Comparison of ENCODE assay signal across 8 cellular contexts in genomic region chr10:5971315-5971832, GRCh38. TPM values are rescaled to one million over a fixed set of nuclear protein-coding genes. Genes with fewer than 3 reads are reported as not detected.
DNase-seq lines count a peak whose midpoint lies in the region; ATAC-seq and TF ChIP-seq lines count a peak whose summit lies in the region.

No MANE protein-coding gene starts in this region.

- H2AK5ac ChIP-seq in mesendoderm (ENCODE audit: low read length): no peak overlapping the region

- H2BK15ac ChIP-seq in mesendoderm (replicated peaks; ENCODE audit: low read depth): no peak overlapping the region

- peaks cover 0 to 14% of the 10 kb centered on the region in 2 donors for H3K4me1 ChIP-seq in breast epithelium
- H3K4me1 ChIP-seq in muscle layer of duodenum (ENCODE audit: control insufficient read depth in 1 of 2, insufficient read depth in 2 of 2, low read length in 2 of 2): peaks cover 6 to 8% of the 10 kb centered on the region in 2 donors
- H3K4me1 ChIP-seq in mesendoderm (ENCODE audit: control insufficient read depth, low read depth, low read length): no peaks in the 10 kb centered on the region

- no peak overlapping the region for H4K5ac ChIP-seq in mesendoderm (ENCODE audit: low read length)

- no peak overlapping the region for H3K4me2 ChIP-seq in mesendoderm (ENCODE audit: low read length)

- H3K9ac ChIP-seq in mesendoderm (ENCODE audit: low read length): no peak overlapping the region

- WGBS in mesendoderm (ENCODE audit: extremely low coverage, insufficient coverage, low lambda C conversion rate): no CpG with 5 or more reads among the region's 8 CpGs

- H3K27ac ChIP-seq in breast epithelium (peak overlapping the region; percentile 83 to 86), muscle layer of duodenum (ENCODE audit: low read length) (peak overlapping the region; percentile 71), mesendoderm (ENCODE audit: low read depth, low read length) (no peak overlapping the region)

- TF ChIP-seq POLR2A in breast epithelium (IDR thresholded peaks at IDR 0.05): no peak

- no peaks in the 10 kb centered on the region for H3K79me1 ChIP-seq in mesendoderm (ENCODE audit: low read length)

- H3K4ac ChIP-seq in mesendoderm (ENCODE audit: low read depth, low read length): no peak overlapping the region

- no peak overlapping the region for H2BK5ac ChIP-seq in mesendoderm (ENCODE audit: low read length)

- no peak overlapping the region for H3K18ac ChIP-seq in mesendoderm (ENCODE audit: low read length)

- no peak for TF ChIP-seq CTCF in breast epithelium (IDR thresholded peaks at IDR 0.05)

- no peak overlapping the region for H3K4me3 ChIP-seq in breast epithelium
- peak overlapping the region in 1 of 2 donors; percentile 34 for H3K4me3 ChIP-seq in muscle layer of duodenum (ENCODE audit: low read depth in 1 of 2, low read length in 2 of 2)
- H3K4me3 ChIP-seq in mesendoderm (ENCODE audit: low read length): no peak overlapping the region

- no peak overlapping the region for H3K23ac ChIP-seq in mesendoderm (ENCODE audit: low read length)

- H3K36me3 ChIP-seq in breast epithelium (no peaks in the 10 kb centered on the region), muscle layer of duodenum (ENCODE audit: control insufficient read depth in 1 of 2, insufficient read depth in 2 of 2, low read length in 2 of 2) (no peaks in the 10 kb centered on the region), mesendoderm (ENCODE audit: control insufficient read depth, insufficient read depth, low read length) (no peaks in the 10 kb centered on the region)

- H3K79me2 ChIP-seq in mesendoderm (ENCODE audit: control insufficient read depth, insufficient read depth, low read length): no peaks in the 10 kb centered on the region

- no peak overlapping the region for H4K8ac ChIP-seq in mesendoderm (ENCODE audit: low read depth, low read length)

- H3K27me3 ChIP-seq in breast epithelium (no peaks in the 10 kb centered on the region), muscle layer of duodenum (ENCODE audit: low read depth, low read length) (no peaks in the 10 kb centered on the region), mesendoderm (ENCODE audit: insufficient read depth, low read length, poor library complexity) (no peaks in the 10 kb centered on the region)

- ATAC-seq in GM21737 (IDR thresholded peaks at IDR 0.05; ENCODE audit: unreplicated experiment): no peak

- DNase-seq in GF-D8 (lab: John Stamatoyannopoulos, UW): peak; percentile 26
- peak; percentile 54 for DNase-seq in MV-4-11 (lab: John Stamatoyannopoulos, UW)
- DNase-seq in breast epithelium (ENCODE audit: low spot score in 2 of 2): peak in 1 of 2 donors; percentile 18
- DNase-seq in GDM1 (lab: John Stamatoyannopoulos, UW): no peak
- DNase-seq in mesendoderm: no peak
- no peak for DNase-seq in effector CD4-positive, alpha-beta T cell

- H2BK120ac ChIP-seq in mesendoderm (ENCODE audit: low read depth, low read length): no peak overlapping the region

- intact Hi-C loops in breast epithelium (cut with DNase I; ENCODE audit: low total_unique reads): no loop called here

- no peak overlapping the region for H3K56ac ChIP-seq in mesendoderm (ENCODE audit: low read length)

- H3K9me3 ChIP-seq in breast epithelium (no peaks in the 10 kb centered on the region), muscle layer of duodenum (ENCODE audit: control insufficient read depth in 1 of 2, low read length in 2 of 2) (no peaks in the 10 kb centered on the region)

RNA-seq across cellular contexts. Expression of gene IL15RA, which starts 6.0 kb away (rescaled TPM):
- 10 to 100 TPM; 15.1 to 35.7 (median 25.9) TPM for total RNA-seq in breast epithelium
- polyA plus RNA-seq in mesendoderm (2013, experiment 1 of 2): 2.3 TPM
- polyA plus RNA-seq in mesendoderm (2013, experiment 2 of 2): 2.0 TPM

Comparison
In these comparisons a context has a peak if more than half of its experiments do, and no peak if none do; other contexts are left out.
1. DNase-seq: peak in GF-D8 (single experiment) and MV-4-11 (single experiment); none in GDM1 (single experiment), mesendoderm (single experiment) and effector CD4-positive, alpha-beta T cell (single experiment).